In the genomic region with DNA sequence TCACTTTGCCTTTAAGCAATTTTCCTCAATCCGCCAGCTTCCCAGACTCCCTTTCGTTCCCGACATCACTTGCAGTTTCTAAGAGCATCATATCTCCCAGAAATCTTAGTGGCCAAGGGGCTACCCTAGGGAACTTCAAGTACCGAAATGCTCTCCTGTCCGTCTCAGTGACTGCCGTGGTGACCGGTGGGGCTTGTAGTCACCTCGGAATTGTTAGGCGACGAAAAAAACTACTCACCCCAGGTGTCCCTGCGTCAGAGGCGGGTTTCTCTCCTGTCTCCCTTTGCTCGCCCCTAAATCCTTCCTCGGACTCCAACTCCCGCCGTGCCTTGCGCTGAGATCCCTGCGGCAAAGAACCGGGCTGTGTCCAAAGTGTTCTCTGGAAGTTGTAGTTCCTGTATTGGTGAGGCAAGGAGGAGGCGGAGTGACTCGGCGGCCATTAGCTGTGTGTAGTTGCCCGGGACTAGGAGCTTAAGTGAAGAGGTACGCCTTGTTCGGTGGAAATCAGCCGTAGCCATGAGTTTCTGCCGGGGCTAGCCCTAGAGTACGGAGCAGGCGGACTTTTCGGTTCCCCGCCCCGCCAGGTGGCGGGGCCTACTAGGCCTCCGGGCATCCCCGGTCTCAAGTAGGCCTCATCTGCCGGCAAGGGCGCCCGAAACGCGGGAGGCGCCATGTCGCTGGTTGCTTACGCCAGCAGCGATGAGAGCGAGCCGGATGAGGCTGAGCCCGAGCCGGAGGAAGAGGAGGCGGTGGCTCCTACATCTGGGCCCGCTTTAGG, we compare ENCODE assay signal across 8 cellular contexts. TPM values are rescaled to one million over a fixed set of nuclear protein-coding genes. Genes with fewer than 3 reads are reported as not detected.
DNase-seq lines count a peak whose midpoint lies in the region; ATAC-seq and TF ChIP-seq lines count a peak whose summit lies in the region.

A gene with protein sequence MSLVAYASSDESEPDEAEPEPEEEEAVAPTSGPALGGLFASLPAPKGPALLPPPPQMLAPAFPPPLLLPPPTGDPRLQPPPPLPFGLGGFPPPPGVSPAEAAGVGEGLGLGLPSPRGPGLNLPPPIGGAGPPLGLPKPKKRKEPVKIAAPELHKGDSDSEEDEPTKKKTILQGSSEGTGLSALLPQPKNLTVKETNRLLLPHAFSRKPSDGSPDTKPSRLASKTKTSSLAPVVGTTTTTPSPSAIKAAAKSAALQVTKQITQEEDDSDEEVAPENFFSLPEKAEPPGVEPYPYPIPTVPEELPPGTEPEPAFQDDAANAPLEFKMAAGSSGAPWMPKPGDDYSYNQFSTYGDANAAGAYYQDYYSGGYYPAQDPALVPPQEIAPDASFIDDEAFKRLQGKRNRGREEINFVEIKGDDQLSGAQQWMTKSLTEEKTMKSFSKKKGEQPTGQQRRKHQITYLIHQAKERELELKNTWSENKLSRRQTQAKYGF (plus strand): TSS at position 435 of the 778 bp plus-strand sequence. CDS start 237 bp downstream, at position 672.

- peak within 1 kb of the TSS; percentile 96 for H3K27ac ChIP-seq in WERI-Rb-1
- peak within 1 kb of the TSS; percentile 85 for H3K27ac ChIP-seq in smooth muscle cell (ENCODE audit: low read depth)

- H2AFZ ChIP-seq in smooth muscle cell (ENCODE audit: low read depth), result peak within 1 kb of the TSS; percentile 71

- H3K9ac ChIP-seq in smooth muscle cell (ENCODE audit: low read depth), result peak within 1 kb of the TSS; percentile 95

- peaks cover 9% of the 10 kb centered on the region for H3F3A ChIP-seq in smooth muscle cell (ENCODE audit: low read depth)

- WGBS in smooth muscle cell (ENCODE audit: low lambda C conversion rate), result under 1% methylated on average over 50 of the region's 50 CpGs

- H3K9me3 ChIP-seq in WERI-Rb-1 (ENCODE audit: severe bottlenecking) (no peaks in the 10 kb centered on the region), smooth muscle cell (replicated peaks; ENCODE audit: low read depth) (no peaks in the 10 kb centered on the region)

- H3K4me3 ChIP-seq in WERI-Rb-1 (ENCODE audit: low read depth, low read length) (peak within 1 kb of the TSS; percentile 94), cardiac fibroblast (replicated peaks in 1 of 2; ENCODE audit: low read depth in 2 of 2, low read length in 2 of 2) (peak within 1 kb of the TSS; percentile 95 to 97), smooth muscle cell (peak within 1 kb of the TSS; percentile 86)

- ATAC-seq in GM18870 (IDR thresholded peaks at IDR 0.05; ENCODE audit: unreplicated experiment) (peak; percentile 90), HG03135 (IDR thresholded peaks at IDR 0.05; ENCODE audit: unreplicated experiment) (peak; percentile 92)

- in situ Hi-C loops in ACHN (cut with HindIII; ENCODE audit: low pct_ligation_motif_present, low pct_unique_long_range_greater_than_20kb, low sequenced_read_pairs), result no loop called here

- H3K79me2 ChIP-seq in smooth muscle cell (ENCODE audit: low read depth), result peaks cover 49% of the 10 kb centered on the region

- peaks cover 43% of the 10 kb centered on the region for H4K20me1 ChIP-seq in smooth muscle cell (ENCODE audit: low read depth)

- TF ChIP-seq CTCF in WERI-Rb-1 (IDR thresholded peaks at IDR 0.05; ENCODE audit: low read depth, low read length) (no peak), cardiac fibroblast (IDR thresholded peaks at IDR 0.05; ENCODE audit: low read depth, low read length) (no peak), smooth muscle cell (IDR thresholded peaks at IDR 0.05; ENCODE audit: borderline replicate concordance, insufficient read depth, poor library complexity, severe bottlenecking) (no peak)

- H3K36me3 ChIP-seq in WERI-Rb-1, result peaks cover 32% of the 10 kb centered on the region
- no peaks in the 10 kb centered on the region for H3K36me3 ChIP-seq in smooth muscle cell (ENCODE audit: low read depth)

- H3K4me1 ChIP-seq in smooth muscle cell (ENCODE audit: low read depth), result peaks cover 16% of the 10 kb centered on the region

- DNase-seq in ACHN (peak; percentile 100), NCI-H2196 treated with DMSO at 0.1 percent for 48 hours (lab: John Stamatoyannopoulos, UW; ENCODE audit: unreplicated experiment) (peak; percentile 99), WERI-Rb-1 (peak; percentile 100), cardiac fibroblast (ENCODE audit: low read depth in 2 of 2) (peak; percentile 100), iPS-NIHi7 (ENCODE audit: extremely low spot score) (peak; percentile 89), smooth muscle cell (lab: John Stamatoyannopoulos, UW; ENCODE audit: unreplicated experiment) (peak; percentile 82)

- H3K4me2 ChIP-seq in smooth muscle cell, result peak within 1 kb of the TSS; percentile 90

- H3K27me3 ChIP-seq in WERI-Rb-1 (ENCODE audit: insufficient read depth, low read depth, severe bottlenecking) (no peaks in the 10 kb centered on the region), smooth muscle cell (ENCODE audit: low read depth) (no peaks in the 10 kb centered on the region)

RNA-seq across cellular contexts. Expression of the gene that starts here (rescaled TPM):
- 31.0 and 37.7 TPM in 2 replicates for total RNA-seq in smooth muscle cell
- polyA plus RNA-seq in smooth muscle cell, result 68.1 and 68.7 TPM in 2 replicates

Comparison
In these comparisons a context has a peak if more than half of its experiments do, and no peak if none do; other contexts are left out.
1. Peak in every context shown above with its lines: DNase-seq, ATAC-seq, H3K4me3 ChIP-seq and H3K27ac ChIP-seq.